ENCODE assay signal across 8 cellular contexts in genomic region chrX:74535633-74536141, GRCh38.
DNase-seq lines count a peak whose midpoint lies in the region; ATAC-seq and TF ChIP-seq lines count a peak whose summit lies in the region.

No MANE protein-coding gene starts in this region.

- DNase-seq in Caco-2 (peak; percentile 29 to 46), NCI-H2227 treated with DMSO at 0.1 percent for 48 hours (lab: John Stamatoyannopoulos, UW) (peak; percentile 26), fibroblast of mammary gland (ENCODE audit: low read depth) (peak; percentile 55), natural killer cell (peak; percentile 29), type B pancreatic cell (ENCODE audit: extremely low spot score, unreplicated experiment) (no peak)

- peaks cover 2% of the 10 kb centered on the region for H3K27me3 Mint-ChIP-seq in Caco-2 (ENCODE audit: insufficient read depth, unreplicated experiment)
- no peaks in the 10 kb centered on the region for H3K27me3 Mint-ChIP-seq in activated T-helper 17 cell treated with anti-CD3 and anti-CD28 coated beads, Interleukin-2, amount 50 U/mL, for 72 hours
- peaks cover 0 to 11% of the 10 kb centered on the region in 2 donors for H3K27me3 Mint-ChIP-seq in natural killer cell (ENCODE audit: low read depth in 2 of 2)
- peaks cover 5% of the 10 kb centered on the region for H3K27me3 Mint-ChIP-seq in type B pancreatic cell

- BruUV-seq in Caco-2 (replicated peaks; lab: Mats Ljungman, UMichigan), result no TSS peak

- H3K4me3 ChIP-seq in Caco-2 (ENCODE audit: low read depth, low read length), result peak overlapping the region; percentile 42
- H3K4me3 ChIP-seq in fibroblast of mammary gland (ENCODE audit: control insufficient read depth, low read depth, low read length), result peak overlapping the region; percentile 44

- H3K27me3 ChIP-seq in Caco-2 (replicated peaks; ENCODE audit: control insufficient read depth, insufficient read depth, low read length), result no peaks in the 10 kb centered on the region

- POLR2A ChIA-PET in Caco-2 (lab: Charles Lee), result no interaction called here

- intact Hi-C loops in Caco-2 (cut with micrococcal nuclease; ENCODE audit: unreplicated experiment) (loop anchor here (5.0 kb wide), 1 partner anchor 153 kb away; no protein-coding TSS in a partner anchor), natural killer cell (cut with micrococcal nuclease) (loop anchor here (2.0 kb wide), 1 partner anchor 15 kb away; no protein-coding TSS in a partner anchor)

- H3K36me3 ChIP-seq in Caco-2 (ENCODE audit: control insufficient read depth, insufficient read depth, low read length), result no peaks in the 10 kb centered on the region

- H3K36me3 Mint-ChIP-seq in Caco-2 (ENCODE audit: insufficient read depth, unreplicated experiment) (no peaks in the 10 kb centered on the region), natural killer cell (no peaks in the 10 kb centered on the region), type B pancreatic cell (peaks cover 3% of the 10 kb centered on the region)
- no peaks in the 10 kb centered on the region for H3K36me3 Mint-ChIP-seq in activated T-helper 17 cell treated with anti-CD3 and anti-CD28 coated beads, Interleukin-2, amount 50 U/mL, for 72 hours (ENCODE audit: low read depth)

- TF ChIP-seq CTCF in Caco-2 (IDR thresholded peaks at IDR 0.05; ENCODE audit: insufficient read depth in 1 of 2, low read depth in 1 of 2, low read length in 1 of 2, severe bottlenecking in 1 of 2, unreplicated experiment in 1 of 2), result no peak
- no peak for TF ChIP-seq CTCF in fibroblast of mammary gland (conservative IDR thresholded peaks at IDR 0.05; ENCODE audit: control insufficient read depth, insufficient read depth, low read depth, low read length)
- TF ChIP-seq CTCF in natural killer cell (IDR thresholded peaks at IDR 0.05), result no peak
- no peak for TF ChIP-seq CTCF in type B pancreatic cell (conservative IDR thresholded peaks at IDR 0.05)

- H3K9me3 Mint-ChIP-seq in Caco-2 (ENCODE audit: unreplicated experiment) (no peaks in the 10 kb centered on the region), natural killer cell (no peaks in the 10 kb centered on the region), type B pancreatic cell (no peaks in the 10 kb centered on the region)
- no peaks in the 10 kb centered on the region for H3K9me3 Mint-ChIP-seq in activated T-helper 17 cell treated with anti-CD3 and anti-CD28 coated beads, Interleukin-2, amount 50 U/mL, for 72 hours

- no peaks in the 10 kb centered on the region for H3K9me3 ChIP-seq in Caco-2

- H3K4me3 Mint-ChIP-seq in Caco-2 (ENCODE audit: unreplicated experiment) (peak overlapping the region; percentile 73), natural killer cell (peak overlapping the region; percentile 83), type B pancreatic cell (peak overlapping the region; percentile 88)
- peak overlapping the region; percentile 75 for H3K4me3 Mint-ChIP-seq in activated T-helper 17 cell treated with anti-CD3 and anti-CD28 coated beads, Interleukin-2, amount 50 U/mL, for 72 hours

- CTCF ChIA-PET in Caco-2 (lab: Charles Lee), result no interaction called here

- ATAC-seq in GM21447 (IDR thresholded peaks at IDR 0.05; ENCODE audit: unreplicated experiment) (peak; percentile 38), natural killer cell (peak; percentile 55 to 67 (median 64)), HG03039 (IDR thresholded peaks at IDR 0.05; ENCODE audit: unreplicated experiment) (no peak)
- peak; percentile 38 for ATAC-seq in activated T-helper 17 cell treated with anti-CD3 and anti-CD28 coated beads, Interleukin-2, amount 50 U/mL, for 72 hours (replicated peaks)

- H3K4me1 Mint-ChIP-seq in Caco-2 (ENCODE audit: low read depth, unreplicated experiment) (no peaks in the 10 kb centered on the region), natural killer cell (peaks cover 5 to 18% of the 10 kb centered on the region in 2 donors), type B pancreatic cell (ENCODE audit: unreplicated experiment) (peaks cover 9% of the 10 kb centered on the region)
- peaks cover 6% of the 10 kb centered on the region for H3K4me1 Mint-ChIP-seq in activated T-helper 17 cell treated with anti-CD3 and anti-CD28 coated beads, Interleukin-2, amount 50 U/mL, for 72 hours

- H3K4me1 ChIP-seq in Caco-2, result no peaks in the 10 kb centered on the region

- H3K27ac Mint-ChIP-seq in Caco-2 (ENCODE audit: unreplicated experiment), result no peak overlapping the region
- H3K27ac Mint-ChIP-seq in activated T-helper 17 cell treated with anti-CD3 and anti-CD28 coated beads, Interleukin-2, amount 50 U/mL, for 72 hours, result peak overlapping the region; percentile 88
- peak overlapping the region; percentile 59 to 83 for H3K27ac Mint-ChIP-seq in natural killer cell
- H3K27ac Mint-ChIP-seq in type B pancreatic cell, result peak overlapping the region; percentile 74
